ENCODE assay signal across 8 cellular contexts in the genomic region with DNA sequence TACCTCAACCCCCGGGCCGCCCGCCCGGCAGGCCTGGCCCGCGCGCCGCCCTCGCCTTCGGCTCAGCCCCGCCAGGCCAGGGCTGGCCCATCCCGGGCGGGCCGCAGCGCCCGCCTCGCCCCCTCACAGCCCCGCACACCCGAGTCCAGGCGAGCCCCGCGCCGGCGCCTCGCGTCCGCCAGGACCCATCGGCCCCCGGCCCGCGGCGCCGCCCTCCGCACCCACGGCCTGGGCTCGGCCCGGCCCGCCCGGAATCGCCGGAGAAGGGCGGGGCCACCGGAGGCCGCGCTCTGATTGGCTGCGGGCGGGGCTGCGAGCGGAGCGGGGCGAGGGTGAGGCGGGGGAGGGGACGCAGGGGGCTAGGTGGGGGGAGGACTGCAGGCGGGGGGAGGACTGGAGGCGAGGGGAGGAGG. TPM values are rescaled to one million over a fixed set of nuclear protein-coding genes. Genes with fewer than 3 reads are reported as not detected.
A peak's percentile ranks its signal among the peaks of the same experiment; 100 is the strongest.
DNase-seq lines count a peak whose midpoint lies in the region; ATAC-seq and TF ChIP-seq lines count a peak whose summit lies in the region.

No MANE protein-coding gene starts in this region.

- peak overlapping the region; percentile 60 to 62 for H3K27ac ChIP-seq in liver (ENCODE audit: low read depth in 1 of 2, low read length in 2 of 2)

- no peaks in the 10 kb centered on the region for H3K27me3 ChIP-seq in liver (ENCODE audit: control insufficient read depth in 4 of 4, insufficient read depth in 4 of 4, low read length in 3 of 4)

- peaks cover 1 to 20% (median 14%) of the 10 kb centered on the region in 4 donors for H3K4me1 ChIP-seq in liver (ENCODE audit: control insufficient read depth in 4 of 4, insufficient read depth in 4 of 4, low read length in 3 of 4)

- TF ChIP-seq RAD21 in liver (IDR thresholded peaks at IDR 0.05), result no peak

- no peaks in the 10 kb centered on the region for H3K36me3 ChIP-seq in liver (ENCODE audit: control insufficient read depth in 4 of 4, insufficient read depth in 3 of 4, low read depth in 1 of 4, low read length in 3 of 4)

- peak; percentile 79 for DNase-seq in ACHN
- DNase-seq in NCI-H2196 treated with DMSO at 0.1 percent for 48 hours (lab: John Stamatoyannopoulos, UW; ENCODE audit: unreplicated experiment), result peak; percentile 77
- peak; percentile 83 for DNase-seq in activated CD4-positive, alpha-beta T cell treated with anti-CD3 and anti-CD28 coated beads for 48 hours
- peak; percentile 80 for DNase-seq in dedifferentiated amniotic fluid mesenchymal stem cell (ENCODE audit: extremely low spot score)
- DNase-seq in stimulated activated CD4-positive, alpha-beta T cell treated with anti-CD3 and anti-CD28 coated beads, Interleukin-4, amount 100 ng/mL, for 4 hours, result peak; percentile 76 to 82

- peak overlapping the region in 1 of 2 donors; percentile 65 for H3K9ac ChIP-seq in liver (ENCODE audit: low read depth in 1 of 2, low read length in 2 of 2)

- no peaks in the 10 kb centered on the region for H3K9me3 ChIP-seq in liver (ENCODE audit: control insufficient read depth in 4 of 4, low read length in 3 of 4)

- H3K4me3 ChIP-seq in liver (ENCODE audit: low read depth in 1 of 3, low read length in 3 of 3), result peak overlapping the region; percentile 76 to 93 (median 91)

- in situ Hi-C loops in ACHN (cut with HindIII; ENCODE audit: low pct_ligation_motif_present, low pct_unique_long_range_greater_than_20kb, low sequenced_read_pairs), result no loop called here

- WGBS in liver, result under 1% methylated on average over 55 of the region's 55 CpGs

- peak; percentile 70 for ATAC-seq in GM18517 (IDR thresholded peaks at IDR 0.05; ENCODE audit: unreplicated experiment)
- peak; percentile 79 for ATAC-seq in HG02981 (IDR thresholded peaks at IDR 0.05; ENCODE audit: unreplicated experiment)

- no peak for TF ChIP-seq CTCF in liver (IDR thresholded peaks at IDR 0.05; ENCODE audit: low read depth, low read length, missing input control)

TF ChIP-seq in liver, 16 proteins besides CTCF, POLR2A, EP300 and RAD21:
- no peak for TF ChIP-seq NR2F2 (IDR thresholded peaks at IDR 0.05)
- no peak for TF ChIP-seq GABPA (IDR thresholded peaks at IDR 0.05 in 1 of 2, conservative IDR thresholded peaks at IDR 0.05 in 1 of 2)
- TF ChIP-seq HNF4G (IDR thresholded peaks at IDR 0.05), result no peak
- TF ChIP-seq, protein P1, sequence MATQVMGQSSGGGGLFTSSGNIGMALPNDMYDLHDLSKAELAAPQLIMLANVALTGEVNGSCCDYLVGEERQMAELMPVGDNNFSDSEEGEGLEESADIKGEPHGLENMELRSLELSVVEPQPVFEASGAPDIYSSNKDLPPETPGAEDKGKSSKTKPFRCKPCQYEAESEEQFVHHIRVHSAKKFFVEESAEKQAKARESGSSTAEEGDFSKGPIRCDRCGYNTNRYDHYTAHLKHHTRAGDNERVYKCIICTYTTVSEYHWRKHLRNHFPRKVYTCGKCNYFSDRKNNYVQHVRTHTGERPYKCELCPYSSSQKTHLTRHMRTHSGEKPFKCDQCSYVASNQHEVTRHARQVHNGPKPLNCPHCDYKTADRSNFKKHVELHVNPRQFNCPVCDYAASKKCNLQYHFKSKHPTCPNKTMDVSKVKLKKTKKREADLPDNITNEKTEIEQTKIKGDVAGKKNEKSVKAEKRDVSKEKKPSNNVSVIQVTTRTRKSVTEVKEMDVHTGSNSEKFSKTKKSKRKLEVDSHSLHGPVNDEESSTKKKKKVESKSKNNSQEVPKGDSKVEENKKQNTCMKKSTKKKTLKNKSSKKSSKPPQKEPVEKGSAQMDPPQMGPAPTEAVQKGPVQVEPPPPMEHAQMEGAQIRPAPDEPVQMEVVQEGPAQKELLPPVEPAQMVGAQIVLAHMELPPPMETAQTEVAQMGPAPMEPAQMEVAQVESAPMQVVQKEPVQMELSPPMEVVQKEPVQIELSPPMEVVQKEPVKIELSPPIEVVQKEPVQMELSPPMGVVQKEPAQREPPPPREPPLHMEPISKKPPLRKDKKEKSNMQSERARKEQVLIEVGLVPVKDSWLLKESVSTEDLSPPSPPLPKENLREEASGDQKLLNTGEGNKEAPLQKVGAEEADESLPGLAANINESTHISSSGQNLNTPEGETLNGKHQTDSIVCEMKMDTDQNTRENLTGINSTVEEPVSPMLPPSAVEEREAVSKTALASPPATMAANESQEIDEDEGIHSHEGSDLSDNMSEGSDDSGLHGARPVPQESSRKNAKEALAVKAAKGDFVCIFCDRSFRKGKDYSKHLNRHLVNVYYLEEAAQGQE (IDR thresholded peaks at IDR 0.05), result no peak
- TF ChIP-seq, protein P2, sequence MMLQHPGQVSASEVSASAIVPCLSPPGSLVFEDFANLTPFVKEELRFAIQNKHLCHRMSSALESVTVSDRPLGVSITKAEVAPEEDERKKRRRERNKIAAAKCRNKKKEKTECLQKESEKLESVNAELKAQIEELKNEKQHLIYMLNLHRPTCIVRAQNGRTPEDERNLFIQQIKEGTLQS (IDR thresholded peaks at IDR 0.05), result no peak
- TF ChIP-seq SP1 (IDR thresholded peaks at IDR 0.05), result no peak
- TF ChIP-seq, protein P3, sequence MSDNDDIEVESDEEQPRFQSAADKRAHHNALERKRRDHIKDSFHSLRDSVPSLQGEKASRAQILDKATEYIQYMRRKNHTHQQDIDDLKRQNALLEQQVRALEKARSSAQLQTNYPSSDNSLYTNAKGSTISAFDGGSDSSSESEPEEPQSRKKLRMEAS (IDR thresholded peaks at IDR 0.05), result no peak
- no peak for TF ChIP-seq FOXA2 (IDR thresholded peaks at IDR 0.05)
- no peak for TF ChIP-seq TAF1 (conservative IDR thresholded peaks at IDR 0.05)
- TF ChIP-seq JUND (IDR thresholded peaks at IDR 0.05), result no peak
- no peak for TF ChIP-seq YY1 (IDR thresholded peaks at IDR 0.05)

RNA-seq across cellular contexts. Expression of gene UBTD2, which starts 0.3 kb away (rescaled TPM):
- total RNA-seq in liver, result 1 to 10 TPM; 7.9 to 8.3 TPM
- 1 to 10 TPM; 4.4 to 5.3 TPM for polyA plus RNA-seq in liver

Comparison
In these comparisons a context has a peak if more than half of its experiments do, and no peak if none do; other contexts are left out.
1. Peak in every context shown above with its lines: DNase-seq, ATAC-seq, H3K4me3 ChIP-seq and H3K27ac ChIP-seq.